Comparison of ENCODE assay signal across 6 cellular contexts in genomic region chr22:50581950-50582561, GRCh38. TPM values are rescaled to one million over a fixed set of nuclear protein-coding genes. Genes with fewer than 3 reads are reported as not detected.
DNase-seq lines count a peak whose midpoint lies in the region; ATAC-seq and TF ChIP-seq lines count a peak whose summit lies in the region.

No MANE protein-coding gene starts in this region.

- peak overlapping the region; percentile 83 for H2AFZ ChIP-seq in fibroblast of lung (ENCODE audit: low read length)

- no peaks in the 10 kb centered on the region for H3K36me3 ChIP-seq in fibroblast of lung (ENCODE audit: control insufficient read depth, insufficient read depth, low read length)

- H3K4me1 ChIP-seq in fibroblast of lung (ENCODE audit: control insufficient read depth, extremely low read depth, insufficient read depth, low read length) = peaks cover 8% of the 10 kb centered on the region

- H3K27me3 ChIP-seq in fibroblast of lung (ENCODE audit: control insufficient read depth, insufficient read depth, low read length) = no peaks in the 10 kb centered on the region

- peak overlapping the region; percentile 93 for H3K4me2 ChIP-seq in fibroblast of lung (ENCODE audit: extremely low read depth, insufficient read depth, low read length)

- H3K27ac ChIP-seq in fibroblast of lung (ENCODE audit: insufficient read depth, low read length) = peak overlapping the region; percentile 95

- no peaks in the 10 kb centered on the region for H3K9me3 ChIP-seq in fibroblast of lung (ENCODE audit: control insufficient read depth, insufficient read depth, low read depth, low read length)

- no peak for TF ChIP-seq CTCF in fibroblast of lung (conservative IDR thresholded peaks at IDR 0.05 in 1 of 2, IDR thresholded peaks at IDR 0.05 in 1 of 2; ENCODE audit: low read depth in 1 of 2, low read length in 2 of 2)

- ATAC-seq in GM21576 (IDR thresholded peaks at IDR 0.05; ENCODE audit: unreplicated experiment) = peak; percentile 25

- H4K20me1 ChIP-seq in fibroblast of lung (ENCODE audit: control insufficient read depth, extremely low read depth, insufficient read depth, low read length) = no peaks in the 10 kb centered on the region

- H3K79me2 ChIP-seq in fibroblast of lung (ENCODE audit: control insufficient read depth, insufficient read depth, low read length) = peaks cover 2% of the 10 kb centered on the region

- peak overlapping the region; percentile 97 for H3K9ac ChIP-seq in fibroblast of lung (ENCODE audit: insufficient read depth, low read length)

- peak overlapping the region; percentile 76 to 82 (median 78) for H3K4me3 ChIP-seq in fibroblast of lung (replicated peaks in 1 of 4; ENCODE audit: control extremely low read depth in 1 of 4, insufficient read depth in 1 of 4, low read depth in 3 of 4, low read length in 4 of 4)

- peak; percentile 28 for DNase-seq in SK-N-DZ (ENCODE audit: low spot score)
- DNase-seq in fibroblast of lung (ENCODE audit: low read depth in 2 of 2) = peak in 1 of 2 donors; percentile 13
- DNase-seq in stimulated activated CD4-positive, alpha-beta T cell treated with anti-CD3 and anti-CD28 coated beads, Interleukin-4, amount 100 ng/mL, for 48 hours (ENCODE audit: low read depth in 2 of 2) = peak; percentile 21 to 23
- DNase-seq in NCI-H2107 treated with DMSO at 0.1 percent for 48 hours (lab: John Stamatoyannopoulos, UW; ENCODE audit: unreplicated experiment) = no peak
- no peak for DNase-seq in NCI-H774 (lab: John Stamatoyannopoulos, UW)

RNA-seq across cellular contexts. Expression of gene CHKB, which starts 0.6 kb away (rescaled TPM):
- polyA plus RNA-seq in SK-N-DZ (2014; cell fraction: cytosol; rRNA removed) = 26.8 and 53.2 TPM in 2 replicates
- polyA plus RNA-seq in SK-N-DZ (2014; cell fraction: nucleus; rRNA removed) = 295 and 358 TPM in 2 replicates
- 15.2 and 22.8 TPM in 2 replicates for total RNA-seq in fibroblast of lung
- polyA plus RNA-seq in fibroblast of lung = 18.2 and 21.9 TPM in 2 replicates
- 17.9 and 22.5 TPM in 2 replicates for polyA plus RNA-seq in fibroblast of lung (2012)
- 18.2 and 23.8 TPM in 2 replicates for polyA minus RNA-seq in fibroblast of lung (ENCODE audit: low replicate concordance)

RNA-seq across cellular contexts. Expression of gene CPT1B, which starts 3.8 kb away (rescaled TPM):
- polyA plus RNA-seq in SK-N-DZ (2014; cell fraction: cytosol; rRNA removed) = 19.3 and 21.0 TPM in 2 replicates
- 380 and 392 TPM in 2 replicates for polyA plus RNA-seq in SK-N-DZ (2014; cell fraction: nucleus; rRNA removed)
- 2.6 and 4.8 TPM in 2 replicates for total RNA-seq in fibroblast of lung
- polyA plus RNA-seq in fibroblast of lung = 0.70 and 0.82 TPM in 2 replicates
- 0.91 and 1.2 TPM in 2 replicates for polyA plus RNA-seq in fibroblast of lung (2012)
- polyA minus RNA-seq in fibroblast of lung (ENCODE audit: low replicate concordance) = 2.3 TPM in 1 of 2 replicates, not detected in the other

RNA-seq across cellular contexts. Expression of gene MAPK8IP2, which starts 18.5 kb away (rescaled TPM):
- 40.5 and 51.3 TPM in 2 replicates for polyA plus RNA-seq in SK-N-DZ (2014; cell fraction: cytosol; rRNA removed)
- polyA plus RNA-seq in SK-N-DZ (2014; cell fraction: nucleus; rRNA removed) = 53.5 and 59.1 TPM in 2 replicates
- 0.17 and 0.26 TPM in 2 replicates for total RNA-seq in fibroblast of lung
- polyA plus RNA-seq in fibroblast of lung = 0.10 and 0.11 TPM in 2 replicates
- 0.18 and 0.34 TPM in 2 replicates for polyA plus RNA-seq in fibroblast of lung (2012)
- 0.41 and 0.67 TPM in 2 replicates for polyA minus RNA-seq in fibroblast of lung (ENCODE audit: low replicate concordance)

RNA-seq across cellular contexts. Expression of gene SYCE3, which starts 19.3 kb away (rescaled TPM):
- polyA plus RNA-seq in SK-N-DZ (2014; cell fraction: cytosol; rRNA removed) = 2.3 TPM in 1 of 2 replicates, not detected in the other
- polyA plus RNA-seq in SK-N-DZ (2014; cell fraction: nucleus; rRNA removed) = not detected in 2 replicates
- total RNA-seq in fibroblast of lung = 0.33 TPM in 1 of 2 replicates, not detected in the other
- polyA plus RNA-seq in fibroblast of lung = 0.30 TPM in 1 of 2 replicates, not detected in the other
- not detected in 2 replicates for polyA plus RNA-seq in fibroblast of lung (2012)
- not detected in 2 replicates for polyA minus RNA-seq in fibroblast of lung (ENCODE audit: low replicate concordance)

RNA-seq across cellular contexts. Expression of gene KLHDC7B, which starts 36.4 kb away (rescaled TPM):
- polyA plus RNA-seq in SK-N-DZ (2014; cell fraction: cytosol; rRNA removed) = not detected in 2 replicates
- 0.13 TPM in 1 of 2 replicates, not detected in the other for polyA plus RNA-seq in SK-N-DZ (2014; cell fraction: nucleus; rRNA removed)
- total RNA-seq in fibroblast of lung = 0.17 and 0.51 TPM in 2 replicates
- 0.02 TPM in 1 of 2 replicates, not detected in the other for polyA plus RNA-seq in fibroblast of lung
- polyA plus RNA-seq in fibroblast of lung (2012) = 0.02 and 0.05 TPM in 2 replicates
- polyA minus RNA-seq in fibroblast of lung (ENCODE audit: low replicate concordance) = not detected in 2 replicates

Comparison
In these comparisons a context has a peak if more than half of its experiments do, and no peak if none do; other contexts are left out.
1. DNase-seq: peak in SK-N-DZ (single experiment) and stimulated activated CD4-positive, alpha-beta T cell treated with anti-CD3 and anti-CD28 coated beads, Interleukin-4, amount 100 ng/mL, for 48 hours (2 of 2); none in NCI-H2107 treated with DMSO at 0.1 percent for 48 hours (single experiment) and NCI-H774 (single experiment).